ENCODE assay signal across 10 cellular contexts in the genomic region with DNA sequence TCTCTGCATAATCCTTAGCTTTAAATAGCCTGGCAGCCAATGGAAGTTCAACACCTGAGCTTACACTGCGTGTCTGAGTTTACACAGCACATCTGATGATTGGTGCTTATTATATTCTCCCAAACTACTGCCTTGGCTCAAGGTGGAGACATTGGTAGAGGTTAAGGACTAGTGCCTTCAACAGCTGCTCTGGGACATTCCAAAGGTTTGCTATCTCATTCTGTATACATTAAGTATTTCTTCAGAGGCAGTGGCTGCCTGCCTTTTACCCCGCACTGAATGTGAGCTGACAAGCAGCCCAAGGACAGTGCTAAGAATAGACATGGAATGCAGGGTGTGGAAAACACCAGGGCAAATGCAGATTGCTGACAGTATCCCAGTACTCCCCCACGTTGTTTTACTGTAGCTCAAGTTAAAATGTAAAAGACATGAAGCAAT. TPM values are rescaled to one million over a fixed set of nuclear protein-coding genes. Genes with fewer than 3 reads are reported as not detected.
A peak's percentile ranks its signal among the peaks of the same experiment; 100 is the strongest.
DNase-seq lines count a peak whose midpoint lies in the region; ATAC-seq, FAIRE-seq and TF ChIP-seq lines count a peak whose summit lies in the region.
"Had no signal": no experiment of that assay in that cellular context is flagged by ENCODE, and none has a peak within 500 bp of the region (broad histone marks: within the 10 kb centered on the region; RNA-seq: fewer than 3 reads in every experiment).

No MANE protein-coding gene starts in this region.

- ATAC-seq in right lobe of liver, result peak in 3 of 4 donors; percentile 22 to 37 (median 36)
- no peak for ATAC-seq in HG02938 (IDR thresholded peaks at IDR 0.05; ENCODE audit: unreplicated experiment)

- H3K4me3 ChIP-seq in endocrine pancreas (ENCODE audit: control insufficient read depth, insufficient read depth, low read length) (peak overlapping the region; percentile 29), right lobe of liver (no peak overlapping the region)

- 28% methylated on average over 3 of the region's 3 CpGs for WGBS in right lobe of liver (ENCODE audit: insufficient coverage, low coverage, low lambda C conversion rate, missing lambda C conversion rate)

- H3K9me3 ChIP-seq in endocrine pancreas (ENCODE audit: control insufficient read depth, low read length) (no peaks in the 10 kb centered on the region), right lobe of liver (no peaks in the 10 kb centered on the region)

- peak; percentile 5 for DNase-seq in NCI-H2227 (lab: John Stamatoyannopoulos, UW; ENCODE audit: unreplicated experiment)
- DNase-seq in NCI-H2227 treated with DMSO at 0.1 percent for 48 hours (lab: John Stamatoyannopoulos, UW), result no peak
- no peak for DNase-seq in right lobe of liver
- DNase-seq in urothelium cell line (ENCODE audit: low spot score), result peak; percentile 66
- DNase-seq in stimulated activated naive CD4-positive, alpha-beta T cell (lab: John Stamatoyannopoulos, UW), result no peak
- DNase-seq in D721Med (ENCODE audit: insufficient read length, low spot score), result no peak
- DNase-seq: 8988T, glutamatergic neuron had no signal

- no peak overlapping the region for H3K27ac ChIP-seq in right lobe of liver

- H3K36me3 ChIP-seq in endocrine pancreas (ENCODE audit: control insufficient read depth, insufficient read depth, low read length), result no peaks in the 10 kb centered on the region
- no peaks in the 10 kb centered on the region for H3K36me3 ChIP-seq in right lobe of liver

- H3K9ac ChIP-seq in endocrine pancreas (ENCODE audit: control insufficient read depth, insufficient read depth, low read length), result no peak overlapping the region

- H3K27me3 ChIP-seq in endocrine pancreas (ENCODE audit: control insufficient read depth, insufficient read depth, low read length), result no peaks in the 10 kb centered on the region
- H3K27me3 ChIP-seq in right lobe of liver, result no peaks in the 10 kb centered on the region

- TF ChIP-seq CTCF in right lobe of liver (IDR thresholded peaks at IDR 0.05) (no peak), D721Med (IDR thresholded peaks at IDR 0.05; ENCODE audit: insufficient read depth, missing control alignments) (no peak)

- FAIRE-seq in urothelium cell line (lab: Jason Lieb, UNC) (peak; percentile 71), D721Med (lab: Jason Lieb, UNC) (no peak)

- no peak for TF ChIP-seq POLR2A in right lobe of liver (IDR thresholded peaks at IDR 0.05)

- H3K4me1 ChIP-seq in endocrine pancreas (ENCODE audit: control insufficient read depth, insufficient read depth, low read length), result no peaks in the 10 kb centered on the region
- H3K4me1 ChIP-seq in right lobe of liver, result no peaks in the 10 kb centered on the region

- intact Hi-C loops in right lobe of liver (cut with DNase I), result no loop called here

RNA-seq across cellular contexts. Expression of gene HSPB3, which starts 1.6 kb away (rescaled TPM):
- under 1 TPM in 1 of 6 experiments, not detected in 5; 0.43 TPM for total RNA-seq in right lobe of liver

Comparison
In these comparisons a context has a peak if more than half of its experiments do, and no peak if none do; other contexts are left out.
1. DNase-seq: peak in NCI-H2227 (single experiment) and urothelium cell line (single experiment); none in NCI-H2227 treated with DMSO at 0.1 percent for 48 hours (single experiment), right lobe of liver (0 of 3), stimulated activated naive CD4-positive, alpha-beta T cell (0 of 6) and D721Med (single experiment).